8 cellular contexts compared by ENCODE assay signal in the genomic region with DNA sequence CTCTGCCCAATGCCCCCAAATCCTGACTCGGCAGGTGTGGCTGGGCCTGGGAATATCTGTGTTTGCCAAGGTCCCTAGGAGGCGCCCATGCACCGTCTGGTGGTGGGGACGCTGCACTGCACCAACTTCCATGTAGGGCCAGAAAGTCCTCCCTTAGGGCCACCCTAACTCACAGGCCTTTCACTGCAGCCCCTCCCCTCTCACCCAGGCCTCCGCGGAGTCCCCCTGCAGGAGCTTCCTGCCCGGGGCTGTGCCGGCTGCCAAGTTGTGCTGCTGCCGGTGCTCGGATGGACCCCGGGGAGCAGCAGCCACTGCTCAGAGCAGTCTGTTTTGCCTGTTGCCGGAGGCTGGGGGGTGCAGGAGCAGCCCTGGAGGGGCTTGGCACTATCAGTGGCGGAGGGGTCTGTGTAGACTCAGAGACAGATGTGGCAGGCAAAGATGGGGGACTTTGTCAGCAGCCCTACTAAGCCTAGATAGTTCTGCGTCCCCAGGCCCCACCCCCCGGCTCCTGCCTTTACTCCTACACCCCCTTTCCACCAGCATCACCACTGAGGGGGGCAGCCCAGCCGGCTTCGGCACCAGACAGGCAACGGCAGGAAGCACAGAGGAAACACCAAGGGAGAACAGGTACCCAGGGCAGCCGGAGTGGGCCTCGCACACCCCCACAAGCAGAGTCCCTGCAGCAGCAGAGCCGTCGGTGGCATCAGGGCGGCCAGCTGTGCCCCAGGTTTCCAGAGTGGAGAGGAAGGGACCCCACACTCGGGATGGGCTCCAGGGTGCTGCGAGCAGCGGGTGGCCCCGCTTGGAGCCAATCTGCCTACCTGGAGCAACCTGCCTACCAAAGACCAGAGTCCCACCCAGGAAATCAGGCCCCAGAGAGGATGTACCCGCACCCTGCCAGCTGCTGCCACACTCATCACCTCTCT.
DNase-seq lines count a peak whose midpoint lies in the region; ATAC-seq and TF ChIP-seq lines count a peak whose summit lies in the region.

No MANE protein-coding gene starts in this region.

- no peaks in the 10 kb centered on the region for H3K9me3 Mint-ChIP-seq in activated naive CD4-positive, alpha-beta T cell treated with anti-CD3 and anti-CD28 coated beads for 36 hours
- no peaks in the 10 kb centered on the region for H3K9me3 Mint-ChIP-seq in mesothelial cell of epicardium

- peak; percentile 33 for DNase-seq in activated naive CD4-positive, alpha-beta T cell treated with anti-CD3 and anti-CD28 coated beads for 36 hours
- no peak for DNase-seq in activated naive CD4-positive, alpha-beta T cell (lab: John Stamatoyannopoulos, UW)
- peak; percentile 91 for DNase-seq in NCI-H69 (lab: John Stamatoyannopoulos, UW)
- peak; percentile 87 for DNase-seq in ecto neural progenitor cell (ENCODE audit: low spot score)
- peak; percentile 42 to 72 for DNase-seq in mesothelial cell of epicardium (ENCODE audit: low spot score in 2 of 2, unreplicated experiment in 2 of 2)
- no peak for DNase-seq in effector CD8-positive, alpha-beta T cell (lab: John Stamatoyannopoulos, UW)
- no peak for DNase-seq in NCI-H1048 (lab: John Stamatoyannopoulos, UW)

- intact Hi-C loops in activated naive CD4-positive, alpha-beta T cell treated with anti-CD3 and anti-CD28 coated beads for 36 hours (cut with micrococcal nuclease), result no loop called here

- CTCF ChIA-PET in activated naive CD4-positive, alpha-beta T cell treated with anti-CD3 and anti-CD28 coated beads for 36 hours (lab: Charles Lee), result interaction anchor here (1.5 kb wide), 1 partner anchor 11 kb away, joined by 3 read pairs; no protein-coding TSS in a partner anchor

- no peak overlapping the region for H3K27ac Mint-ChIP-seq in activated naive CD4-positive, alpha-beta T cell treated with anti-CD3 and anti-CD28 coated beads for 36 hours
- H3K27ac Mint-ChIP-seq in mesothelial cell of epicardium, result no peak overlapping the region

- H3K4me1 Mint-ChIP-seq in activated naive CD4-positive, alpha-beta T cell treated with anti-CD3 and anti-CD28 coated beads for 36 hours (ENCODE audit: low read depth), result no peaks in the 10 kb centered on the region
- H3K4me1 Mint-ChIP-seq in mesothelial cell of epicardium, result peaks cover 58% of the 10 kb centered on the region

- TF ChIP-seq CTCF in mesothelial cell of epicardium (IDR thresholded peaks at IDR 0.05; ENCODE audit: unreplicated experiment), result peak; percentile 66

- peaks cover 35% of the 10 kb centered on the region for H3K27me3 Mint-ChIP-seq in activated naive CD4-positive, alpha-beta T cell treated with anti-CD3 and anti-CD28 coated beads for 36 hours (ENCODE audit: low read depth)
- no peaks in the 10 kb centered on the region for H3K27me3 Mint-ChIP-seq in mesothelial cell of epicardium (ENCODE audit: low read depth)

- no peaks in the 10 kb centered on the region for H3K36me3 Mint-ChIP-seq in activated naive CD4-positive, alpha-beta T cell treated with anti-CD3 and anti-CD28 coated beads for 36 hours (ENCODE audit: low read depth)
- peaks cover under 1% of the 10 kb centered on the region for H3K36me3 Mint-ChIP-seq in mesothelial cell of epicardium

- no peak for ATAC-seq in HG02870 (IDR thresholded peaks at IDR 0.05; ENCODE audit: unreplicated experiment)

- H3K4me3 Mint-ChIP-seq in activated naive CD4-positive, alpha-beta T cell treated with anti-CD3 and anti-CD28 coated beads for 36 hours, result no peak overlapping the region
- no peak overlapping the region for H3K4me3 Mint-ChIP-seq in mesothelial cell of epicardium

Comparison
In these comparisons a context has a peak if more than half of its experiments do, and no peak if none do; other contexts are left out.
1. DNase-seq: peak in activated naive CD4-positive, alpha-beta T cell treated with anti-CD3 and anti-CD28 coated beads for 36 hours (single experiment), NCI-H69 (single experiment), ecto neural progenitor cell (single experiment) and mesothelial cell of epicardium (2 of 2); none in activated naive CD4-positive, alpha-beta T cell (0 of 4), effector CD8-positive, alpha-beta T cell (single experiment) and NCI-H1048 (single experiment).